In genomic region chr13:79445968-79446645, GRCh38 we compare ENCODE assay signal across 1 cellular context.
TF ChIP-seq lines count a peak whose summit lies in the region.

No MANE protein-coding gene starts in this region.

TF ChIP-seq in GM23338, 12 proteins besides CTCF, POLR2A, EP300 and RAD21 (continued from another document):
- TF ChIP-seq, protein P1, sequence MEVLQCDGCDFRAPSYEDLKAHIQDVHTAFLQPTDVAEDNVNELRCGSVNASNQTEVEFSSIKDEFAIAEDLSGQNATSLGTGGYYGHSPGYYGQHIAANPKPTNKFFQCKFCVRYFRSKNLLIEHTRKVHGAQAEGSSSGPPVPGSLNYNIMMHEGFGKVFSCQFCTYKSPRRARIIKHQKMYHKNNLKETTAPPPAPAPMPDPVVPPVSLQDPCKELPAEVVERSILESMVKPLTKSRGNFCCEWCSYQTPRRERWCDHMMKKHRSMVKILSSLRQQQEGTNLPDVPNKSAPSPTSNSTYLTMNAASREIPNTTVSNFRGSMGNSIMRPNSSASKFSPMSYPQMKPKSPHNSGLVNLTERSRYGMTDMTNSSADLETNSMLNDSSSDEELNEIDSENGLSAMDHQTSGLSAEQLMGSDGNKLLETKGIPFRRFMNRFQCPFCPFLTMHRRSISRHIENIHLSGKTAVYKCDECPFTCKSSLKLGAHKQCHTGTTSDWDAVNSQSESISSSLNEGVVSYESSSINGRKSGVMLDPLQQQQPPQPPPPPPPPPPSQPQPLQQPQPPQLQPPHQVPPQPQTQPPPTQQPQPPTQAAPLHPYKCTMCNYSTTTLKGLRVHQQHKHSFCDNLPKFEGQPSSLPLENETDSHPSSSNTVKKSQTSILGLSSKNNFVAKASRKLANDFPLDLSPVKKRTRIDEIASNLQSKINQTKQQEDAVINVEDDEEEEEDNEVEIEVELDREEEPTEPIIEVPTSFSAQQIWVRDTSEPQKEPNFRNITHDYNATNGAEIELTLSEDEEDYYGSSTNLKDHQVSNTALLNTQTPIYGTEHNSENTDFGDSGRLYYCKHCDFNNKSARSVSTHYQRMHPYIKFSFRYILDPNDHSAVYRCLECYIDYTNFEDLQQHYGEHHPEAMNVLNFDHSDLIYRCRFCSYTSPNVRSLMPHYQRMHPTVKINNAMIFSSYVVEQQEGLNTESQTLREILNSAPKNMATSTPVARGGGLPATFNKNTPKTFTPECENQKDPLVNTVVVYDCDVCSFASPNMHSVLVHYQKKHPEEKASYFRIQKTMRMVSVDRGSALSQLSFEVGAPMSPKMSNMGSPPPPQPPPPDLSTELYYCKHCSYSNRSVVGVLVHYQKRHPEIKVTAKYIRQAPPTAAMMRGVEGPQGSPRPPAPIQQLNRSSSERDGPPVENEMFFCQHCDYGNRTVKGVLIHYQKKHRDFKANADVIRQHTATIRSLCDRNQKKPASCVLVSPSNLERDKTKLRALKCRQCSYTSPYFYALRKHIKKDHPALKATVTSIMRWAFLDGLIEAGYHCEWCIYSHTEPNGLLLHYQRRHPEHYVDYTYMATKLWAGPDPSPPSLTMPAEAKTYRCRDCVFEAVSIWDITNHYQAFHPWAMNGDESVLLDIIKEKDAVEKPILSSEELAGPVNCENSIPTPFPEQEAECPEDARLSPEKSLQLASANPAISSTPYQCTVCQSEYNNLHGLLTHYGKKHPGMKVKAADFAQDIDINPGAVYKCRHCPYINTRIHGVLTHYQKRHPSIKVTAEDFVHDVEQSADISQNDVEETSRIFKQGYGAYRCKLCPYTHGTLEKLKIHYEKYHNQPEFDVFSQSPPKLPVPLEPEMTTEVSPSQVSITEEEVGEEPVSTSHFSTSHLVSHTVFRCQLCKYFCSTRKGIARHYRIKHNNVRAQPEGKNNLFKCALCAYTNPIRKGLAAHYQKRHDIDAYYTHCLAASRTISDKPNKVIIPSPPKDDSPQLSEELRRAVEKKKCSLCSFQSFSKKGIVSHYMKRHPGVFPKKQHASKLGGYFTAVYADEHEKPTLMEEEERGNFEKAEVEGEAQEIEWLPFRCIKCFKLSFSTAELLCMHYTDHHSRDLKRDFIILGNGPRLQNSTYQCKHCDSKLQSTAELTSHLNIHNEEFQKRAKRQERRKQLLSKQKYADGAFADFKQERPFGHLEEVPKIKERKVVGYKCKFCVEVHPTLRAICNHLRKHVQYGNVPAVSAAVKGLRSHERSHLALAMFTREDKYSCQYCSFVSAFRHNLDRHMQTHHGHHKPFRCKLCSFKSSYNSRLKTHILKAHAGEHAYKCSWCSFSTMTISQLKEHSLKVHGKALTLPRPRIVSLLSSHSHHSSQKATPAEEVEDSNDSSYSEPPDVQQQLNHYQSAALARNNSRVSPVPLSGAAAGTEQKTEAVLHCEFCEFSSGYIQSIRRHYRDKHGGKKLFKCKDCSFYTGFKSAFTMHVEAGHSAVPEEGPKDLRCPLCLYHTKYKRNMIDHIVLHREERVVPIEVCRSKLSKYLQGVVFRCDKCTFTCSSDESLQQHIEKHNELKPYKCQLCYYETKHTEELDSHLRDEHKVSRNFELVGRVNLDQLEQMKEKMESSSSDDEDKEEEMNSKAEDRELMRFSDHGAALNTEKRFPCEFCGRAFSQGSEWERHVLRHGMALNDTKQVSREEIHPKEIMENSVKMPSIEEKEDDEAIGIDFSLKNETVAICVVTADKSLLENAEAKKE (CRISPR knock-in tag; IDR thresholded peaks at IDR 0.05), result no peak
- TF ChIP-seq ZNF331 (CRISPR knock-in tag; IDR thresholded peaks at IDR 0.05; ENCODE audit: low read depth), result no peak
- TF ChIP-seq POLR2AphosphoS5 (IDR thresholded peaks at IDR 0.05; ENCODE audit: low read depth), result no peak
- no peak for TF ChIP-seq ZNF114 (CRISPR knock-in tag; IDR thresholded peaks at IDR 0.05)
- no peak for TF ChIP-seq EZH2 (IDR thresholded peaks at IDR 0.05; ENCODE audit: low read depth, unreplicated experiment)
- no peak for TF ChIP-seq NANOG (IDR thresholded peaks at IDR 0.05; ENCODE audit: borderline replicate concordance)
